ENCODE assay signal across 19 cellular contexts in genomic region chr2:120940319-120940696, GRCh38.
"Had no signal": no experiment of that assay in that cellular context is flagged by ENCODE, and none has a peak within 500 bp of the region (broad histone marks: within the 10 kb centered on the region; RNA-seq: fewer than 3 reads in every experiment).

No MANE protein-coding gene starts in this region.

- H3K36me3 Mint-ChIP-seq: activated naive CD4-positive, alpha-beta T cell treated with anti-CD3 and anti-CD28 coated beads, Interleukin-2, amount 10 ng/mL, durations not matched to agents 7 days and 5 days; memory B cell; naive thymus-derived CD8-positive, alpha-beta T cell had no signal

- FAIRE-seq: endothelial cell of umbilical vein had no signal

- H3K4me3 Mint-ChIP-seq: activated CD4-positive, alpha-beta T cell treated with anti-CD3 and anti-CD28 coated beads, Interleukin-2, amount 10 ng/mL, durations not matched to agents 24 days and 14 days; activated CD8-positive, alpha-beta T cell treated with anti-CD3 and anti-CD28 coated beads for 36 hours; activated naive CD4-positive, alpha-beta T cell treated with anti-CD3 and anti-CD28 coated beads, Interleukin-2, amount 10 ng/mL, durations not matched to agents 7 days and 5 days; dendritic cell treated with granulocyte-macrophage colony-stimulating factor and Interleukin-4, amounts not matched to agents 40 ng/mL and 50 ng/mL, for 4 days; memory B cell; naive thymus-derived CD8-positive, alpha-beta T cell; stimulated activated naive CD8-positive, alpha-beta T cell treated with anti-CD3 and anti-CD28 coated beads, Interleukin-15, Interleukin-2, amounts not matched to agents 100 ng/mL and 50 ng/mL, for 24 hours; type B pancreatic cell had no signal

- H3K36me3 ChIP-seq: breast epithelium, esophagus squamous epithelium, suprapubic skin had no signal

- ATAC-seq: activated CD8-positive, alpha-beta T cell treated with anti-CD3 and anti-CD28 coated beads for 36 hours; naive thymus-derived CD8-positive, alpha-beta T cell had no signal

- H3K27ac Mint-ChIP-seq: activated CD4-positive, alpha-beta T cell treated with anti-CD3 and anti-CD28 coated beads, Interleukin-2, amount 10 ng/mL, durations not matched to agents 24 days and 14 days; activated CD8-positive, alpha-beta T cell treated with anti-CD3 and anti-CD28 coated beads for 36 hours; activated naive CD4-positive, alpha-beta T cell treated with anti-CD3 and anti-CD28 coated beads, Interleukin-2, amount 10 ng/mL, durations not matched to agents 7 days and 5 days; dendritic cell treated with granulocyte-macrophage colony-stimulating factor and Interleukin-4, amounts not matched to agents 40 ng/mL and 50 ng/mL, for 4 days; memory B cell; naive thymus-derived CD8-positive, alpha-beta T cell; progenitor cell of endocrine pancreas; stimulated activated naive CD8-positive, alpha-beta T cell treated with anti-CD3 and anti-CD28 coated beads, Interleukin-15, Interleukin-2, amounts not matched to agents 100 ng/mL and 50 ng/mL, for 24 hours; type B pancreatic cell had no signal

- H3K9me3 ChIP-seq: breast epithelium, esophagus squamous epithelium, suprapubic skin had no signal

- DNase-seq: activated CD4-positive, alpha-beta T cell treated with anti-CD3 and anti-CD28 coated beads, Interleukin-2, amount 10 ng/mL, durations not matched to agents 24 days and 14 days; activated CD8-positive, alpha-beta T cell treated with anti-CD3 and anti-CD28 coated beads for 36 hours; activated naive CD4-positive, alpha-beta T cell treated with anti-CD3 and anti-CD28 coated beads, Interleukin-2, amount 10 ng/mL, durations not matched to agents 7 days and 5 days; activated T-cell treated with anti-CD3 and anti-CD28 coated beads, Interleukin-2, amount 50 U/mL, for 1 hour; aorta; effector CD8-positive, alpha-beta T cell; esophagus squamous epithelium; naive thymus-derived CD8-positive, alpha-beta T cell; stimulated activated CD4-positive, alpha-beta T cell treated with anti-CD3 and anti-CD28 coated beads, Interleukin-15, amount 100 ng/mL, for 24 hours; stimulated activated CD4-positive, alpha-beta T cell treated with anti-CD3 and anti-CD28 coated beads, Interleukin-2, amount 100 ng/mL, for 48 hours had no signal

- H3K27ac ChIP-seq: breast epithelium, suprapubic skin had no signal

- H3K4me3 ChIP-seq: breast epithelium, esophagus squamous epithelium, skin epidermis, suprapubic skin had no signal

- H3K9me3 Mint-ChIP-seq: activated CD4-positive, alpha-beta T cell treated with anti-CD3 and anti-CD28 coated beads, Interleukin-2, amount 10 ng/mL, durations not matched to agents 24 days and 14 days; activated CD8-positive, alpha-beta T cell treated with anti-CD3 and anti-CD28 coated beads for 36 hours; activated naive CD4-positive, alpha-beta T cell treated with anti-CD3 and anti-CD28 coated beads, Interleukin-2, amount 10 ng/mL, durations not matched to agents 7 days and 5 days; dendritic cell treated with granulocyte-macrophage colony-stimulating factor and Interleukin-4, amounts not matched to agents 40 ng/mL and 50 ng/mL, for 4 days; memory B cell; naive thymus-derived CD8-positive, alpha-beta T cell had no signal

- H3K27me3 Mint-ChIP-seq: activated CD4-positive, alpha-beta T cell treated with anti-CD3 and anti-CD28 coated beads, Interleukin-2, amount 10 ng/mL, durations not matched to agents 24 days and 14 days; activated CD8-positive, alpha-beta T cell treated with anti-CD3 and anti-CD28 coated beads for 36 hours; activated naive CD4-positive, alpha-beta T cell treated with anti-CD3 and anti-CD28 coated beads, Interleukin-2, amount 10 ng/mL, durations not matched to agents 7 days and 5 days; dendritic cell treated with granulocyte-macrophage colony-stimulating factor and Interleukin-4, amounts not matched to agents 40 ng/mL and 50 ng/mL, for 4 days; stimulated activated naive CD8-positive, alpha-beta T cell treated with anti-CD3 and anti-CD28 coated beads, Interleukin-15, Interleukin-2, amounts not matched to agents 100 ng/mL and 50 ng/mL, for 24 hours had no signal

- H3K4me1 Mint-ChIP-seq: activated CD4-positive, alpha-beta T cell treated with anti-CD3 and anti-CD28 coated beads, Interleukin-2, amount 10 ng/mL, durations not matched to agents 24 days and 14 days; activated naive CD4-positive, alpha-beta T cell treated with anti-CD3 and anti-CD28 coated beads, Interleukin-2, amount 10 ng/mL, durations not matched to agents 7 days and 5 days; memory B cell; naive thymus-derived CD8-positive, alpha-beta T cell had no signal

- H3K27me3 ChIP-seq: breast epithelium, suprapubic skin had no signal
